17 cellular contexts compared by ENCODE assay signal in the genomic region with DNA sequence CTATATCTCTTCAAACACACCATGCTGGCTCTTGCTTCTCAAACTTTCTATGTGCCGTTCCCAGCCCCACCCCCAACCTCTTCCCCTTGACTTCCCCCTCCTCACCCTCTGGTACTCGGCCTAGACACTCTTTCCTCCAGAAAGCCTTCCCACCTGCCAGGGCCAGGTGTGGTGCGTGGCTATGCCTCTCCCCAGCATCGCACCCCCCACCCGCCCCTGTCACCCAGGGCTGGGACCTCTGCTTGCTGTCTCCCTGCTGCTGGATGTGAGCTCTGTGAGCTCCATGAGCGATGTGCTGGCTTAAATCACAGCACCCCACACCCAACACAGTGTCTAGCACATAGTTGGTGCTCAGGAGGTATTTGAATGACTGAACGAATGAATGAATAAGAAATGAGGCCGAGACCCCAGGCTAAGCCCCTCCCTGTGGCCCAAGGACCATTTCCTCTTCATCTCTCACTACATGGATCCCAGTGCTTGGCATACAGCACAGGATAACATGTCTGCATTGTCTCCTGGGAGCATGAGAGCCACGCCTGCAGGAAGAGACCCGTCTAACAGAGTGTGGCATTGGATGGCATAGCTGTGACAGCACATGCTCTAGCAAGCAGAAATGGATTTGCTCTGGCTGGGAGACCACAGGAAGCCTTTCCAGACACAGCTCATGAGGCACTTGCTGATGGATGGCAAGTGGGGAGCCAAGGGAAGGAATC. TPM values are rescaled to one million over a fixed set of nuclear protein-coding genes. Genes with fewer than 3 reads are reported as not detected.
DNase-seq lines count a peak whose midpoint lies in the region; ATAC-seq and TF ChIP-seq lines count a peak whose summit lies in the region.
"Had no signal": no experiment of that assay in that cellular context is flagged by ENCODE, and none has a peak within 500 bp of the region (broad histone marks: within the 10 kb centered on the region; RNA-seq: fewer than 3 reads in every experiment).

No MANE protein-coding gene starts in this region.

- ATAC-seq in Right ventricle myocardium inferior: peak; percentile 35
- peak; percentile 2 for ATAC-seq in right cardiac atrium
- ATAC-seq in upper lobe of right lung: no peak
- ATAC-seq: GM12878 had no signal

- no peak overlapping the region for H3K4me3 ChIP-seq in right cardiac atrium (ENCODE audit: low read length)
- no peak overlapping the region for H3K4me3 ChIP-seq in upper lobe of right lung
- H3K4me3 ChIP-seq: GM12878, SJSA1 had no signal

- no peaks in the 10 kb centered on the region for H3K4me1 ChIP-seq in right cardiac atrium (ENCODE audit: control insufficient read depth, insufficient read depth, low read length)
- no peaks in the 10 kb centered on the region for H3K4me1 ChIP-seq in upper lobe of right lung

- intact Hi-C loops in Right ventricle myocardium inferior (cut with DNase I): no loop called here
- intact Hi-C loops in right cardiac atrium (cut with DNase I): no loop called here
- intact Hi-C loops in upper lobe of right lung (cut with DNase I): no loop called here

- DNase-seq in NCI-H1694 treated with DMSO at 0.1 percent for 48 hours (lab: John Stamatoyannopoulos, UW) (peak; percentile 7), NCI-H1694 (lab: John Stamatoyannopoulos, UW) (no peak), Right ventricle myocardium inferior (ENCODE audit: missing footprints) (no peak), right cardiac atrium (peak in 2 of 3 donors; percentile 54 to 69), upper lobe of right lung (peak; percentile 44), NCI-H2227 (lab: John Stamatoyannopoulos, UW; ENCODE audit: unreplicated experiment) (no peak), COLO668 (lab: John Stamatoyannopoulos, UW; ENCODE audit: unreplicated experiment) (no peak), hypothalamus (lab: John Stamatoyannopoulos, UW) (no peak)
- DNase-seq: COR-L47, DMS79, NCI-H2171, NCI-H510A had no signal

- no peaks in the 10 kb centered on the region for H3K36me3 ChIP-seq in upper lobe of right lung
- H3K36me3 ChIP-seq: SJSA1 had no signal

- H3K9me3 ChIP-seq in right cardiac atrium (ENCODE audit: control insufficient read depth, low read length): no peaks in the 10 kb centered on the region
- no peaks in the 10 kb centered on the region for H3K9me3 ChIP-seq in upper lobe of right lung
- H3K9me3 ChIP-seq: SJSA1 had no signal

- no peak for TF ChIP-seq CTCF in upper lobe of right lung (IDR thresholded peaks at IDR 0.05)

- no peak overlapping the region for H3K27ac ChIP-seq in right cardiac atrium (ENCODE audit: low read length)
- H3K27ac ChIP-seq in upper lobe of right lung: no peak overlapping the region
- H3K27ac ChIP-seq: C4-2B, SJSA1 had no signal

- 64% methylated on average over 10 of the region's 10 CpGs for WGBS in right cardiac atrium

- H3K27me3 ChIP-seq in right cardiac atrium (ENCODE audit: control insufficient read depth, insufficient read depth): no peaks in the 10 kb centered on the region
- H3K27me3 ChIP-seq in upper lobe of right lung: no peaks in the 10 kb centered on the region

RNA-seq across cellular contexts. Expression of a gene that starts 19.7 kb away (rescaled TPM):
- total RNA-seq in Right ventricle myocardium inferior (9,445 TPM), right cardiac atrium (1,000 to 10,000 TPM; 5,203 to 7,292 (median 7,185) TPM), upper lobe of right lung (6.4 TPM)
- 16,707 TPM for polyA plus RNA-seq in right cardiac atrium
- total RNA-seq: GM12878, OCI-LY7, RPMI7951, SJSA1 had no signal

RNA-seq across cellular contexts. Expression of a gene that starts 41.3 kb away (rescaled TPM):
- 2.4 TPM for total RNA-seq in Right ventricle myocardium inferior
- 1 to 10 TPM; 1.3 to 4.0 (median 2.4) TPM for total RNA-seq in right cardiac atrium
- polyA plus RNA-seq in right cardiac atrium: 5.0 TPM
- 42.6 TPM for total RNA-seq in upper lobe of right lung
- total RNA-seq: OCI-LY7, RPMI7951, SJSA1 had no signal

Comparison
In these comparisons a context has a peak if more than half of its experiments do, and no peak if none do; other contexts are left out.
1. DNase-seq: peak in NCI-H1694 treated with DMSO at 0.1 percent for 48 hours (single experiment), right cardiac atrium (2 of 3) and upper lobe of right lung (single experiment); none in NCI-H1694 (single experiment), Right ventricle myocardium inferior (single experiment), NCI-H2227 (single experiment), COLO668 (single experiment) and hypothalamus (0 of 51).
2. RNA of a gene that starts 19.7 kb away (total RNA-seq): 9,445 TPM in Right ventricle myocardium inferior (single experiment) and 5,203 to 7,292 TPM in right cardiac atrium; 6.4 TPM in upper lobe of right lung (single experiment); every median in the first group is over 100 times any median in the second.